In the genomic region with DNA sequence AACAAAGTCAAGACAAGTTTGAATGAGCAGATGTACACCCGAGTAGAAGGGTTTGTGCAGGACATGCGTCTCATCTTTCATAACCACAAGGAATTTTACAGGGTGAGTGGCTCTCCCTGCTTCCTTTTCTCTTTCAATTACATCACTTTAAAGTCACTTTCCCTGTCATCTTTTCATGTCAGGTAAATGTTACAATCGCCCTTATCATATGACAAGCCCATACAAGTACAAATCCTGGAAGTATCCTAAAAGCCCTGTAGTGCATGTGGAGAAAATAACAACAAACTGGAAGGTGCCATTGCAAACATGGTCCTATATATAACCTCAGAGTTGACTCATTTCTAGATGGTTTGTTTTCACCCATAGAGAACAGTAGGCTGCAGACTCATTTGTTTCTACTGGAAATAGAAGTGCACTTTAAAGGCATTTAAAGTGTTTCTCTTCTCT, we compare ENCODE assay signal across 12 cellular contexts.
DNase-seq lines count a peak whose midpoint lies in the region; ATAC-seq and TF ChIP-seq lines count a peak whose summit lies in the region.
"Had no signal": no experiment of that assay in that cellular context is flagged by ENCODE, and none has a peak within 500 bp of the region (broad histone marks: within the 10 kb centered on the region; RNA-seq: fewer than 3 reads in every experiment).

No MANE protein-coding gene starts in this region.

- H3K4me1 Mint-ChIP-seq in activated CD4-positive, alpha-beta memory T cell treated with anti-CD3 and anti-CD28 coated beads for 36 hours (ENCODE audit: low read depth), result peaks cover 25% of the 10 kb centered on the region

- no peak overlapping the region for H3K27ac ChIP-seq in dorsolateral prefrontal cortex
- H3K27ac ChIP-seq: testis had no signal

- peak; percentile 41 for DNase-seq in kidney tubule cell (ENCODE audit: low spot score)
- DNase-seq in erythroblast (lab: John Stamatoyannopoulos, UW), result no peak
- DNase-seq in hepatic stellate cell (ENCODE audit: low spot score), result no peak
- DNase-seq in activated CD4-positive, alpha-beta memory T cell treated with anti-CD3 and anti-CD28 coated beads for 36 hours, result no peak
- no peak for DNase-seq in dorsolateral prefrontal cortex
- DNase-seq: effector memory CD8-positive, alpha-beta T cell; EL; testis had no signal

- H3K36me3 Mint-ChIP-seq in activated CD4-positive, alpha-beta memory T cell treated with anti-CD3 and anti-CD28 coated beads for 36 hours, result peaks cover 51% of the 10 kb centered on the region

- no peak overlapping the region for H3K27ac Mint-ChIP-seq in activated CD4-positive, alpha-beta memory T cell treated with anti-CD3 and anti-CD28 coated beads for 36 hours

- H3K9me3 Mint-ChIP-seq in activated CD4-positive, alpha-beta memory T cell treated with anti-CD3 and anti-CD28 coated beads for 36 hours, result peaks cover 11% of the 10 kb centered on the region

- H3K4me3 Mint-ChIP-seq in activated CD4-positive, alpha-beta memory T cell treated with anti-CD3 and anti-CD28 coated beads for 36 hours, result no peak overlapping the region
- H3K4me3 Mint-ChIP-seq: effector memory CD8-positive, alpha-beta T cell had no signal

- POLR2A ChIA-PET in activated CD4-positive, alpha-beta memory T cell treated with anti-CD3 and anti-CD28 coated beads for 36 hours (lab: Charles Lee), result no interaction called here

- no peaks in the 10 kb centered on the region for H3K27me3 Mint-ChIP-seq in activated CD4-positive, alpha-beta memory T cell treated with anti-CD3 and anti-CD28 coated beads for 36 hours
- H3K27me3 Mint-ChIP-seq: effector memory CD8-positive, alpha-beta T cell had no signal

- no peak overlapping the region for H3K4me3 ChIP-seq in dorsolateral prefrontal cortex
- H3K4me3 ChIP-seq: testis had no signal

- TF ChIP-seq CTCF in dorsolateral prefrontal cortex (IDR thresholded peaks at IDR 0.05 in 54 of 56, conservative IDR thresholded peaks at IDR 0.05 in 2 of 56; ENCODE audit: low read depth in 1 of 56, partially characterized antibody in 56 of 56), result no peak

- no peak for TF ChIP-seq POLR2A in erythroblast (IDR thresholded peaks at IDR 0.05; ENCODE audit: low read length)

- peaks cover 0 to 2% (median 0%) of the 10 kb centered on the region in 45 donors for H3K27me3 ChIP-seq in dorsolateral prefrontal cortex
- H3K27me3 ChIP-seq: testis had no signal

- CTCF ChIA-PET in activated CD4-positive, alpha-beta memory T cell treated with anti-CD3 and anti-CD28 coated beads for 36 hours (lab: Charles Lee), result interaction anchor here (1.4 kb wide), 1 partner anchor 69 kb away, joined by 4 read pairs; no protein-coding TSS in a partner anchor

- ATAC-seq in GM18909 (IDR thresholded peaks at IDR 0.05; ENCODE audit: poor library complexity, unreplicated experiment), result peak; percentile 80
- ATAC-seq in HG02588 (IDR thresholded peaks at IDR 0.05; ENCODE audit: unreplicated experiment), result peak; percentile 76
- ATAC-seq in HG03571 (IDR thresholded peaks at IDR 0.05; ENCODE audit: unreplicated experiment), result peak; percentile 82
- ATAC-seq: effector memory CD8-positive, alpha-beta T cell; Panc1 had no signal

- intact Hi-C loops in activated CD4-positive, alpha-beta memory T cell treated with anti-CD3 and anti-CD28 coated beads for 36 hours (cut with micrococcal nuclease), result no loop called here
- intact Hi-C loops in dorsolateral prefrontal cortex (cut with DNase I), result no loop called here
